Comparison of ENCODE assay signal across 1 cellular context in genomic region chrX:15853586-15854079, GRCh38.
TF ChIP-seq lines count a peak whose summit lies in the region.

No MANE protein-coding gene starts in this region.

TF ChIP-seq in GM23338, 12 proteins besides CTCF, POLR2A, EP300 and RAD21 (continued from another document):
- TF ChIP-seq, protein P1, sequence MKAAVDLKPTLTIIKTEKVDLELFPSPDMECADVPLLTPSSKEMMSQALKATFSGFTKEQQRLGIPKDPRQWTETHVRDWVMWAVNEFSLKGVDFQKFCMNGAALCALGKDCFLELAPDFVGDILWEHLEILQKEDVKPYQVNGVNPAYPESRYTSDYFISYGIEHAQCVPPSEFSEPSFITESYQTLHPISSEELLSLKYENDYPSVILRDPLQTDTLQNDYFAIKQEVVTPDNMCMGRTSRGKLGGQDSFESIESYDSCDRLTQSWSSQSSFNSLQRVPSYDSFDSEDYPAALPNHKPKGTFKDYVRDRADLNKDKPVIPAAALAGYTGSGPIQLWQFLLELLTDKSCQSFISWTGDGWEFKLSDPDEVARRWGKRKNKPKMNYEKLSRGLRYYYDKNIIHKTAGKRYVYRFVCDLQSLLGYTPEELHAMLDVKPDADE (IDR thresholded peaks at IDR 0.05) = no peak
